In genomic region chr2:32108111-32108510, GRCh38 we compare ENCODE assay signal across 1 cellular context.
TF ChIP-seq lines count a peak whose summit lies in the region.

No MANE protein-coding gene starts in this region.

TF ChIP-seq in SK-N-SH, 30 proteins besides CTCF, POLR2A, EP300 and RAD21 (continued from another document):
- TF ChIP-seq IRF3 (IDR thresholded peaks at IDR 0.05; ENCODE audit: low read depth, low read length) (no peak), FOXM1 (IDR thresholded peaks at IDR 0.05; ENCODE audit: low read depth) (no peak), NFIC (IDR thresholded peaks at IDR 0.05; ENCODE audit: borderline replicate concordance) (no peak), EZH2phosphoT487 (IDR thresholded peaks at IDR 0.05; ENCODE audit: borderline replicate concordance, low read depth) (no peak), USF1 (IDR thresholded peaks at IDR 0.05; ENCODE audit: borderline replicate concordance, low read depth) (no peak), MXI1 (IDR thresholded peaks at IDR 0.05; ENCODE audit: low read depth, low read length) (no peak), NRF1 (IDR thresholded peaks at IDR 0.05; ENCODE audit: low read depth, low read length) (no peak), GATA2 (CRISPR knock-in tag; IDR thresholded peaks at IDR 0.05) (no peak), FOSL2 (IDR thresholded peaks at IDR 0.05; ENCODE audit: borderline replicate concordance, low read depth) (no peak), SIN3A (IDR thresholded peaks at IDR 0.05; ENCODE audit: borderline replicate concordance, low read depth, low read length) (no peak), POLR2AphosphoS5 (IDR thresholded peaks at IDR 0.05; ENCODE audit: low read depth, low read length) (no peak), RFX5 (IDR thresholded peaks at IDR 0.05; ENCODE audit: low read length) (no peak), PBX3 (IDR thresholded peaks at IDR 0.05) (no peak)
